In the genomic region with DNA sequence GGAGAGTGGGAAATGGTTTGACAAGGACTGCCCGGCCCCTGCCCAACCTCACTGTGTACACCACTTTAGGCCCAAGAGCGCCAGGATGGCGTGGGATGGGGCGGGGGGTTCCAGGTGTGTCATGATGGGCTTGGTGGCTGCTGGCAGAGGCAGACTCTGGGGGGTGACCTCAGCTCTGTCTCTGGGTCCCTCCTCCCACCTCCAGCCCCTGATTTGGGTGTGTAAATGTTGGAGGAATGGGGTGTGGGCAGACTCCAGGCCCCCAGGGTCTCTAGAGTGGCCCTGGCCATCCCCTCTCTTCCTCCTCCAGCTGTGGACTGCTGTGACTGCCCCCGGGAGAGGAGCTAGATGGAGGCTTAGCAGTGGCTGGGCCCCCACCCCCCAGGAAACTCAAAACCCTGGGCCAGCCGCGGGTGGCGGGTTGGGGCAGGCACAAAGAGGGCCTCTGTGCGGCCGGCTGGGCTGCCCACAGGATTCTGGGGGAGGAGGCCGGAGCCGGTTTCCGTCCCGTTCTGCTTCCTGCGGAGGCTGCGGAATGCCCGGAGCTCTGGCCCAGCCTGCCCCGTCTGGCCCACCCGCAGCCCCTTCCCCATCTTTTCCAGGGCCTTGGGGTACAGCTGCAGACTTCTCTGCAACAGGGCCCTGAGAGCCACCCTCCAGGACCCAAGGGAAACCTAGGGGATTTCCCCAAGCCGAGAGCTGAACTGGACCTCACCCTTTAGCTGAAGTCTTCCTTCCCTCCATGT, we compare ENCODE assay signal across 8 cellular contexts. TPM values are rescaled to one million over a fixed set of nuclear protein-coding genes. Genes with fewer than 3 reads are reported as not detected.
A peak's percentile ranks its signal among the peaks of the same experiment; 100 is the strongest.
DNase-seq lines count a peak whose midpoint lies in the region; TF ChIP-seq lines count a peak whose summit lies in the region.

No MANE protein-coding gene starts in this region.

- intact Hi-C loops in esophagus muscularis mucosa (cut with DNase I) = no loop called here
- intact Hi-C loops in posterior cingulate gyrus (cut with DNase I) = no loop called here

- TF ChIP-seq POLR2A in Peyer's patch (IDR thresholded peaks at IDR 0.05) = no peak
- TF ChIP-seq POLR2A in esophagus muscularis mucosa (IDR thresholded peaks at IDR 0.05; ENCODE audit: low read depth) = no peak

- peak overlapping the region in 1 of 4 donors; percentile 59 for H3K4me3 ChIP-seq in Peyer's patch
- H3K4me3 ChIP-seq in esophagus muscularis mucosa = peak overlapping the region in 3 of 4 donors; percentile 0 to 18 (median 12)

- DNase-seq in GDM1 (lab: John Stamatoyannopoulos, UW) (peak; percentile 35), Peyer's patch (peak in 1 of 3 donors; percentile 63), esophagus muscularis mucosa (ENCODE audit: extremely low spot score) (no peak), posterior cingulate gyrus (peak; percentile 76 to 98 (median 84)), H4 (ENCODE audit: low spot score) (no peak), NCI-H345 (lab: John Stamatoyannopoulos, UW) (no peak), NOMO-1 treated with dmso at 0.1 percent for 144 hours (lab: John Stamatoyannopoulos, UW; ENCODE audit: unreplicated experiment) (no peak)
- DNase-seq in central memory CD4-positive, alpha-beta T cell = no peak

- TF ChIP-seq EP300 in esophagus muscularis mucosa (IDR thresholded peaks at IDR 0.05) = no peak

- H3K27me3 ChIP-seq in Peyer's patch = no peaks in the 10 kb centered on the region
- H3K27me3 ChIP-seq in esophagus muscularis mucosa = no peaks in the 10 kb centered on the region

- H3K27ac ChIP-seq in Peyer's patch (peak overlapping the region; percentile 8 to 92 (median 82)), esophagus muscularis mucosa (replicated peaks in 1 of 4) (peak overlapping the region; percentile 50 to 95 (median 74))

- H3K36me3 ChIP-seq in Peyer's patch = no peaks in the 10 kb centered on the region
- no peaks in the 10 kb centered on the region for H3K36me3 ChIP-seq in esophagus muscularis mucosa

- H3K4me1 ChIP-seq in Peyer's patch (peaks cover 0 to 40% (median 34%) of the 10 kb centered on the region in 4 donors), esophagus muscularis mucosa (peaks cover 90 to 96% (median 94%) of the 10 kb centered on the region in 4 donors)

- 62% methylated on average over 12 of the region's 20 CpGs for WGBS in esophagus muscularis mucosa

- TF ChIP-seq CTCF in Peyer's patch (IDR thresholded peaks at IDR 0.05) (no peak), esophagus muscularis mucosa (IDR thresholded peaks at IDR 0.05) (no peak)

- no peaks in the 10 kb centered on the region for H3K9me3 ChIP-seq in Peyer's patch
- no peaks in the 10 kb centered on the region for H3K9me3 ChIP-seq in esophagus muscularis mucosa

RNA-seq across cellular contexts. Expression of a gene that starts 23.1 kb away (rescaled TPM):
- total RNA-seq in Peyer's patch = 10 to 100 TPM; 21.7 to 49.5 (median 30.9) TPM
- total RNA-seq in esophagus muscularis mucosa = 10 to 100 TPM; 22.0 to 32.4 (median 27.8) TPM
- total RNA-seq in H4 (2014; rRNA removed; shearing (Covaris generic)) = 46.9 and 55.1 TPM in 2 replicates

Comparison
In these comparisons a context has a peak if more than half of its experiments do, and no peak if none do; other contexts are left out.
1. DNase-seq: peak in GDM1 (single experiment) and posterior cingulate gyrus (10 of 10); none in esophagus muscularis mucosa (single experiment), H4 (single experiment), NCI-H345 (single experiment), NOMO-1 treated with dmso at 0.1 percent for 144 hours (single experiment) and central memory CD4-positive, alpha-beta T cell (single experiment).